Comparison of ENCODE assay signal across 8 cellular contexts in genomic region chr1:6613361-6614018, GRCh38. TPM values are rescaled to one million over a fixed set of nuclear protein-coding genes. Genes with fewer than 3 reads are reported as not detected.
DNase-seq lines count a peak whose midpoint lies in the region; ATAC-seq and TF ChIP-seq lines count a peak whose summit lies in the region.

Gene PHF13, plus strand, starts transcription at chr1:6613731. Its CDS starts 336 bp downstream, at chr1:6614067.

- CTCF ChIA-PET in activated B cell treated with CpG ODN at 0.5 μM for 24 hours (lab: Charles Lee) = no interaction called here

- peaks cover 15% of the 10 kb centered on the region for H3K4me1 Mint-ChIP-seq in activated B cell treated with CpG ODN at 0.5 μM for 24 hours
- H3K4me1 Mint-ChIP-seq in immature natural killer cell = peaks cover 18 to 25% of the 10 kb centered on the region in 2 donors

- TF ChIP-seq CTCF in AG09309 (IDR thresholded peaks at IDR 0.05; ENCODE audit: control insufficient read depth, insufficient read depth, low read depth, low read length, missing control alignments) (no peak), activated B cell treated with CpG ODN at 0.5 μM for 24 hours (IDR thresholded peaks at IDR 0.05) (no peak), cardiac fibroblast (IDR thresholded peaks at IDR 0.05; ENCODE audit: low read depth, low read length) (no peak)

- intact Hi-C loops in activated B cell treated with CpG ODN at 0.5 μM for 24 hours (cut with micrococcal nuclease) = loop anchor here (1.0 to 10.0 kb wide), 9 partner anchors 10 to 1171 kb away; partner anchors contain the start of genes ACOT7, DNAJC11, NOL9 and PER3

- peak; percentile 92 for ATAC-seq in GM19025 (IDR thresholded peaks at IDR 0.05; ENCODE audit: low read depth, unreplicated experiment)
- ATAC-seq in HG03280 (IDR thresholded peaks at IDR 0.05; ENCODE audit: unreplicated experiment) = peak; percentile 91
- ATAC-seq in activated B cell treated with CpG ODN at 0.5 μM for 24 hours (ENCODE audit: low read depth) = peak; percentile 96

- POLR2A ChIA-PET in activated B cell treated with CpG ODN at 0.5 μM for 24 hours (lab: Charles Lee) = interaction anchor here (0.7 to 4.3 kb wide), 6 partner anchors 10 to 171 kb away, joined by 3 to 64 read pairs (median 3); partner anchors contain the start of genes KLHL21, THAP3 and ZBTB48

- peak within 1 kb of the TSS; percentile 82 for H3K4me3 ChIP-seq in AG09309 (ENCODE audit: control insufficient read depth, low read depth, low read length)
- peak within 1 kb of the TSS; percentile 77 to 86 for H3K4me3 ChIP-seq in cardiac fibroblast (replicated peaks in 1 of 2; ENCODE audit: low read depth in 2 of 2, low read length in 2 of 2)

- no peaks in the 10 kb centered on the region for H3K27me3 Mint-ChIP-seq in activated B cell treated with CpG ODN at 0.5 μM for 24 hours
- H3K27me3 Mint-ChIP-seq in immature natural killer cell (ENCODE audit: low read depth in 3 of 3) = peaks cover 5 to 15% (median 9%) of the 10 kb centered on the region in 3 donors

- no peaks in the 10 kb centered on the region for H3K36me3 Mint-ChIP-seq in activated B cell treated with CpG ODN at 0.5 μM for 24 hours (ENCODE audit: low read depth)
- no peaks in the 10 kb centered on the region for H3K36me3 Mint-ChIP-seq in immature natural killer cell

- H3K4me3 Mint-ChIP-seq in activated B cell treated with CpG ODN at 0.5 μM for 24 hours = peak within 1 kb of the TSS; percentile 90
- peak within 1 kb of the TSS; percentile 90 to 95 (median 91) for H3K4me3 Mint-ChIP-seq in immature natural killer cell

- H3K27ac Mint-ChIP-seq in activated B cell treated with CpG ODN at 0.5 μM for 24 hours (peak within 1 kb of the TSS; percentile 83), immature natural killer cell (peak within 1 kb of the TSS; percentile 88 to 96 (median 90))

- DNase-seq in AG09309 (ENCODE audit: low read depth) (peak; percentile 95), NCI-H345 (lab: John Stamatoyannopoulos, UW) (peak; percentile 99), activated B cell treated with CpG ODN at 0.5 μM for 24 hours (peak; percentile 99), cardiac fibroblast (ENCODE audit: low read depth in 2 of 2) (peak; percentile 99 to 100), immature natural killer cell (peak; percentile 99), smooth muscle cell of the brain vasculature (ENCODE audit: low read depth, low spot score) (peak; percentile 99)

- H3K9me3 Mint-ChIP-seq in activated B cell treated with CpG ODN at 0.5 μM for 24 hours (no peaks in the 10 kb centered on the region), immature natural killer cell (no peaks in the 10 kb centered on the region)

RNA-seq across cellular contexts. Expression of gene PHF13, which starts in this region (rescaled TPM):
- total RNA-seq in activated B cell treated with CpG ODN at 0.5 μM for 24 hours = 5.4 and 6.1 TPM in 2 replicates
- 1 to 10 TPM; 1.2 to 5.7 (median 2.9) TPM for polyA plus RNA-seq in immature natural killer cell

Comparison
In these comparisons a context has a peak if more than half of its experiments do, and no peak if none do; other contexts are left out.
1. Peak in every context shown above with its lines: DNase-seq, ATAC-seq and H3K4me3 ChIP-seq.